17 cellular contexts compared by ENCODE assay signal in genomic region chr1:58735591-58735990, GRCh38. TPM values are rescaled to one million over a fixed set of nuclear protein-coding genes. Genes with fewer than 3 reads are reported as not detected.
A peak's percentile ranks its signal among the peaks of the same experiment; 100 is the strongest.
DNase-seq lines count a peak whose midpoint lies in the region; ATAC-seq lines count a peak whose summit lies in the region.
"Had no signal": no experiment of that assay in that cellular context is flagged by ENCODE, and none has a peak within 500 bp of the region (broad histone marks: within the 10 kb centered on the region; RNA-seq: fewer than 3 reads in every experiment).

No MANE protein-coding gene starts in this region.

- ATAC-seq in GM21825 (IDR thresholded peaks at IDR 0.05; ENCODE audit: unreplicated experiment), result no peak
- ATAC-seq: GM12878, GM23338, HCT116 had no signal

- DNase-seq in activated CD4-positive, alpha-beta T cell treated with anti-CD3 and anti-CD28 coated beads, Interleukin-2, amount 10 ng/mL, durations not matched to agents 24 days and 14 days, result peak; percentile 54
- no peak for DNase-seq in activated CD4-positive, alpha-beta T cell treated with anti-CD3 and anti-CD28 coated beads, Interleukin-2, amount 50 U/mL, for 4 hours
- peak; percentile 50 for DNase-seq in Jurkat, Clone E6-1 (ENCODE audit: low read depth, low spot score)
- DNase-seq in dermis blood vessel endothelial cell (peak; percentile 33), activated gamma-delta T cell treated with Interleukin-2 at 50 U/mL for 16 hours (no peak), DMS53 (lab: John Stamatoyannopoulos, UW) (no peak)
- DNase-seq: C1 segment of cervical spinal cord; Calu3; CD4-positive, alpha-beta memory T cell; COR-L47; EL; GDM1; H9 had no signal

- no peak overlapping the region for H3K27ac Mint-ChIP-seq in activated CD4-positive, alpha-beta T cell treated with anti-CD3 and anti-CD28 coated beads, Interleukin-2, amount 10 ng/mL, durations not matched to agents 24 days and 14 days
- H3K27ac Mint-ChIP-seq: CD4-positive, alpha-beta memory T cell; GM23338; H9 had no signal

- H3K4me3 ChIP-seq in Jurkat, Clone E6-1 (ENCODE audit: low read length), result no peak overlapping the region
- H3K4me3 ChIP-seq: GM12878, GM23338 had no signal

- intact Hi-C loops in activated CD4-positive, alpha-beta T cell treated with anti-CD3 and anti-CD28 coated beads, Interleukin-2, amount 10 ng/mL, durations not matched to agents 24 days and 14 days (cut with micrococcal nuclease), result no loop called here

- no peaks in the 10 kb centered on the region for H3K27me3 Mint-ChIP-seq in activated CD4-positive, alpha-beta T cell treated with anti-CD3 and anti-CD28 coated beads, Interleukin-2, amount 10 ng/mL, durations not matched to agents 24 days and 14 days
- H3K27me3 Mint-ChIP-seq: CD4-positive, alpha-beta memory T cell had no signal

- H3K4me1 Mint-ChIP-seq in activated CD4-positive, alpha-beta T cell treated with anti-CD3 and anti-CD28 coated beads, Interleukin-2, amount 10 ng/mL, durations not matched to agents 24 days and 14 days, result peaks cover 9% of the 10 kb centered on the region
- H3K4me1 Mint-ChIP-seq: H9 had no signal

- no peaks in the 10 kb centered on the region for H3K9me3 Mint-ChIP-seq in activated CD4-positive, alpha-beta T cell treated with anti-CD3 and anti-CD28 coated beads, Interleukin-2, amount 10 ng/mL, durations not matched to agents 24 days and 14 days
- H3K9me3 Mint-ChIP-seq: CD4-positive, alpha-beta memory T cell had no signal

- no peak overlapping the region for H3K4me3 Mint-ChIP-seq in activated CD4-positive, alpha-beta T cell treated with anti-CD3 and anti-CD28 coated beads, Interleukin-2, amount 10 ng/mL, durations not matched to agents 24 days and 14 days
- H3K4me3 Mint-ChIP-seq: CD4-positive, alpha-beta memory T cell; GM23338; H9 had no signal

- H3K36me3 Mint-ChIP-seq in activated CD4-positive, alpha-beta T cell treated with anti-CD3 and anti-CD28 coated beads, Interleukin-2, amount 10 ng/mL, durations not matched to agents 24 days and 14 days (ENCODE audit: low read depth), result no peaks in the 10 kb centered on the region
- H3K36me3 Mint-ChIP-seq: CD4-positive, alpha-beta memory T cell had no signal

RNA-seq across cellular contexts. Expression of gene MYSM1, which starts 35.7 kb away (rescaled TPM):
- total RNA-seq in activated CD4-positive, alpha-beta T cell treated with anti-CD3 and anti-CD28 coated beads, Interleukin-2, amount 10 ng/mL, durations not matched to agents 24 days and 14 days, result 42.4 and 43.9 TPM in 2 replicates
- 13.2 TPM for polyA plus RNA-seq in Jurkat, Clone E6-1 (2012; ENCODE audit: insufficient read depth, insufficient read length)
- 16.2 and 19.5 TPM in 2 replicates for total RNA-seq in dermis blood vessel endothelial cell

RNA-seq across cellular contexts. Expression of gene JUN, which starts 48.3 kb away (rescaled TPM):
- 51.6 and 52.6 TPM in 2 replicates for total RNA-seq in activated CD4-positive, alpha-beta T cell treated with anti-CD3 and anti-CD28 coated beads, Interleukin-2, amount 10 ng/mL, durations not matched to agents 24 days and 14 days
- polyA plus RNA-seq in Jurkat, Clone E6-1 (2012; ENCODE audit: insufficient read depth, insufficient read length), result 2.2 TPM
- 73.5 and 159 TPM in 2 replicates for total RNA-seq in dermis blood vessel endothelial cell

Comparison
In these comparisons a context has a peak if more than half of its experiments do, and no peak if none do; other contexts are left out.
1. DNase-seq: peak in activated CD4-positive, alpha-beta T cell treated with anti-CD3 and anti-CD28 coated beads, Interleukin-2, amount 10 ng/mL, durations not matched to agents 24 days and 14 days (single experiment), Jurkat, Clone E6-1 (single experiment) and dermis blood vessel endothelial cell (single experiment); none in activated CD4-positive, alpha-beta T cell treated with anti-CD3 and anti-CD28 coated beads, Interleukin-2, amount 50 U/mL, for 4 hours (0 of 2), activated gamma-delta T cell treated with Interleukin-2 at 50 U/mL for 16 hours (single experiment) and DMS53 (single experiment).